In the genomic region with DNA sequence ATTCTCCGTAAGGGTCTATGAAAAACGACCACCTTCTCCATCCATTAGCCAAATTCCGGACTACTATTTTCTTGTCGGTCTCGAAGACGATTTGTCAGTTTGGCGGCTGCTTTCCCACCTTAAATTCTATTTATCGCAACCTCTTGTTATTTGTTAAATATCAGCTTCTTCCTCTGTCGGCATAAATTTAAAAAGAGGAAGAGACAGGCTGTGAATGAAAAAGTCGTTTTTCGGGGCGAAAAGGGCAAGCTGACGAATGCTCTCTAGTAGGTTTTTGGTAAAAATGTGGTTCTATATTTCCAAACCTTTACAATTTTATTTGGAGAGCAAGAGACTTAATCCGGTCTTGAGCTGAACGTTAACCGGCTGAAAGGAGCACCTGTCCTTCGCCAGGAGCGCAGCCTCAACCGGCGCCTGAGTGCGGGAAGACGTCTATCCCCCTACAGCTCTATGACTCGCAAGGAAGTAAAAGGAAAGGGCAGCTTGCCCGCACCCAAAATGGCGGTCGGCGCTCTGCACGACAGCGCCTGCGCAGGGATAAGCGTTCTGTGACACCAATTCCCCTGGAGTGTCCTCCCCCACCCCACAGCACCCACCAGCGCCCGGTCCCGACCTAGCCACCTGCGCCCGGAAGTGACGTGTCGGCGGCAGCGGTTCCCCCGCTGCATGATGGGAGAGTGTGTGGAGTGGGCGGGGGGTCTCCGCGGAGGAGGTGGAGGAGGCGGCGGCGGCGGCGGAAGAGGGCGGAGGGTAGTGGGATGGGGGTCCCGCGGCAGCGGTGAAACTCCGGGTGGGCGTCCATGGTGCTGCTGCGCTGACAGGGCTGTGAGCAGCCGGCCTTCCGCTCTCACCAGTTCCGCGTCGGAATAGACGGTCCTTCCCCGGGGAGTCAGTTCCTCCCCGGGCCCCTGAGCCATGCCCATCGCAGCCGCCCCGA, we compare ENCODE assay signal across 1 cellular context.
TF ChIP-seq lines count a peak whose summit lies in the region.

A gene with protein sequence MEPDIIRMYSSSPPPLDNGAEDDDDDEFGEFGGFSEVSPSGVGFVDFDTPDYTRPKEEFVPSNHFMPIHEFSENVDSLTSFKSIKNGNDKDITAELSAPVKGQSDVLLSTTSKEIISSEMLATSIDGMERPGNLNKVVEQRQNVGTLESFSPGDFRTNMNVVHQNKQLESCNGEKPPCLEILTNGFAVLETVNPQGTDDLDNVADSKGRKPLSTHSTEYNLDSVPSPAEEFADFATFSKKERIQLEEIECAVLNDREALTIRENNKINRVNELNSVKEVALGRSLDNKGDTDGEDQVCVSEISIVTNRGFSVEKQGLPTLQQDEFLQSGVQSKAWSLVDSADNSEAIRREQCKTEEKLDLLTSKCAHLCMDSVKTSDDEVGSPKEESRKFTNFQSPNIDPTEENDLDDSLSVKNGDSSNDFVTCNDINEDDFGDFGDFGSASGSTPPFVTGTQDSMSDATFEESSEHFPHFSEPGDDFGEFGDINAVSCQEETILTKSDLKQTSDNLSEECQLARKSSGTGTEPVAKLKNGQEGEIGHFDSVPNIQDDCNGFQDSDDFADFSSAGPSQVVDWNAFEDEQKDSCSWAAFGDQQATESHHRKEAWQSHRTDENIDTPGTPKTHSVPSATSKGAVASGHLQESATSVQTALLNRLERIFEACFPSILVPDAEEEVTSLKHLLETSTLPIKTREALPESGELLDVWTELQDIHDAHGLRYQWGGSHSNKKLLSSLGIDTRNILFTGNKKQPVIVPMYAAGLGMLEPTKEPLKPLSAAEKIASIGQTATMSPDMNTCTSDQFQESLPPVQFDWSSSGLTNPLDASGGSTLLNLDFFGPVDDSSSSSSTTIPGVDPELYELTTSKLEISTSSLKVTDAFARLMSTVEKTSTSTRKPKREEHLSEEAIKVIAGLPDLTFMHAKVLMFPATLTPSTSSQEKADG (plus strand): TSS at position 662 of the 937 bp plus-strand sequence. CDS start 27,147 bp downstream, outside the sequence.

TF ChIP-seq in K562, 482 proteins besides CTCF, POLR2A, EP300 and RAD21 (continued from another document and continues in another):
- TF ChIP-seq SOX6 (IDR thresholded peaks at IDR 0.05) (peak; percentile 10; the same call in 1 of the 2 replicates), ZNF263 (CRISPR knock-in tag; IDR thresholded peaks at IDR 0.05; ENCODE audit: borderline replicate concordance) (0 out of 2 replicates have a peak, but pooled peaks have one; percentile 35), ZNF12 (CRISPR knock-in tag; IDR thresholded peaks at IDR 0.05) (no peak), JUN (IDR thresholded peaks at IDR 0.05; ENCODE audit: borderline replicate concordance, low read depth, low read length) (peak; percentile 50; the same call in 1 of the 2 replicates), JUN (CRISPR knock-in tag; IDR thresholded peaks at IDR 0.05; ENCODE audit: borderline replicate concordance) (no peak), BCOR (IDR thresholded peaks at IDR 0.05) (no peak), TCF7 (IDR thresholded peaks at IDR 0.05; ENCODE audit: borderline replicate concordance) (no peak), MCM3 (IDR thresholded peaks at IDR 0.05) (no peak), PRMT5 (CRISPR knock-in tag; IDR thresholded peaks at IDR 0.05) (no peak), THAP7 (CRISPR knock-in tag; IDR thresholded peaks at IDR 0.05) (no peak), PURB (CRISPR knock-in tag; IDR thresholded peaks at IDR 0.05; ENCODE audit: low read depth) (no peak), ZNF589 (CRISPR knock-in tag; IDR thresholded peaks at IDR 0.05; ENCODE audit: low read depth) (no peak), CTBP1 (IDR thresholded peaks at IDR 0.05; ENCODE audit: borderline replicate concordance) (no peak; the same call in 1 of the 2 replicates), FOXK2 (conservative IDR thresholded peaks at IDR 0.05 in 1 of 2, IDR thresholded peaks at IDR 0.05 in 1 of 2; ENCODE audit: low read depth in 2 of 2) (peak; percentile 39 to 56; a peak in 1 of 4 replicates), CUX1 (CRISPR knock-in tag; IDR thresholded peaks at IDR 0.05) (no peak), SIX5 (IDR thresholded peaks at IDR 0.05; ENCODE audit: borderline replicate concordance in 1 of 2, insufficient read depth in 1 of 2, low read depth in 1 of 2, low read length in 2 of 2) (peak; percentile 26 to 39; a peak in 1 of 4 replicates), ZNF311 (CRISPR knock-in tag; IDR thresholded peaks at IDR 0.05) (no peak), FOXA3 (CRISPR knock-in tag; conservative IDR thresholded peaks at IDR 0.05 in 1 of 2, IDR thresholded peaks at IDR 0.05 in 1 of 2) (no peak), ZNF717 (CRISPR knock-in tag; IDR thresholded peaks at IDR 0.05) (no peak), ATF3 (IDR thresholded peaks at IDR 0.05) (peak; percentile 15; the same call in 1 of the 2 replicates), ATF3 (CRISPR knock-in tag; conservative IDR thresholded peaks at IDR 0.05) (no peak), ZNF398 (CRISPR knock-in tag; IDR thresholded peaks at IDR 0.05) (no peak)
- TF ChIP-seq, protein P1, sequence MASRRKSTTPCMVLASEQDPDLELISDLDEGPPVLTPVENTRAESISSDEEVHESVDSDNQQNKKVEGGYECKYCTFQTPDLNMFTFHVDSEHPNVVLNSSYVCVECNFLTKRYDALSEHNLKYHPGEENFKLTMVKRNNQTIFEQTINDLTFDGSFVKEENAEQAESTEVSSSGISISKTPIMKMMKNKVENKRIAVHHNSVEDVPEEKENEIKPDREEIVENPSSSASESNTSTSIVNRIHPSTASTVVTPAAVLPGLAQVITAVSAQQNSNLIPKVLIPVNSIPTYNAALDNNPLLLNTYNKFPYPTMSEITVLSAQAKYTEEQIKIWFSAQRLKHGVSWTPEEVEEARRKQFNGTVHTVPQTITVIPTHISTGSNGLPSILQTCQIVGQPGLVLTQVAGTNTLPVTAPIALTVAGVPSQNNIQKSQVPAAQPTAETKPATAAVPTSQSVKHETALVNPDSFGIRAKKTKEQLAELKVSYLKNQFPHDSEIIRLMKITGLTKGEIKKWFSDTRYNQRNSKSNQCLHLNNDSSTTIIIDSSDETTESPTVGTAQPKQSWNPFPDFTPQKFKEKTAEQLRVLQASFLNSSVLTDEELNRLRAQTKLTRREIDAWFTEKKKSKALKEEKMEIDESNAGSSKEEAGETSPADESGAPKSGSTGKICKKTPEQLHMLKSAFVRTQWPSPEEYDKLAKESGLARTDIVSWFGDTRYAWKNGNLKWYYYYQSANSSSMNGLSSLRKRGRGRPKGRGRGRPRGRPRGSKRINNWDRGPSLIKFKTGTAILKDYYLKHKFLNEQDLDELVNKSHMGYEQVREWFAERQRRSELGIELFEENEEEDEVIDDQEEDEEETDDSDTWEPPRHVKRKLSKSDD (conservative IDR thresholded peaks at IDR 0.05; ENCODE audit: low read length) = no peak
- TF ChIP-seq, protein P2, sequence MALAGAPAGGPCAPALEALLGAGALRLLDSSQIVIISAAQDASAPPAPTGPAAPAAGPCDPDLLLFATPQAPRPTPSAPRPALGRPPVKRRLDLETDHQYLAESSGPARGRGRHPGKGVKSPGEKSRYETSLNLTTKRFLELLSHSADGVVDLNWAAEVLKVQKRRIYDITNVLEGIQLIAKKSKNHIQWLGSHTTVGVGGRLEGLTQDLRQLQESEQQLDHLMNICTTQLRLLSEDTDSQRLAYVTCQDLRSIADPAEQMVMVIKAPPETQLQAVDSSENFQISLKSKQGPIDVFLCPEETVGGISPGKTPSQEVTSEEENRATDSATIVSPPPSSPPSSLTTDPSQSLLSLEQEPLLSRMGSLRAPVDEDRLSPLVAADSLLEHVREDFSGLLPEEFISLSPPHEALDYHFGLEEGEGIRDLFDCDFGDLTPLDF (CRISPR knock-in tag; IDR thresholded peaks at IDR 0.05) = no peak
- TF ChIP-seq, protein P3, sequence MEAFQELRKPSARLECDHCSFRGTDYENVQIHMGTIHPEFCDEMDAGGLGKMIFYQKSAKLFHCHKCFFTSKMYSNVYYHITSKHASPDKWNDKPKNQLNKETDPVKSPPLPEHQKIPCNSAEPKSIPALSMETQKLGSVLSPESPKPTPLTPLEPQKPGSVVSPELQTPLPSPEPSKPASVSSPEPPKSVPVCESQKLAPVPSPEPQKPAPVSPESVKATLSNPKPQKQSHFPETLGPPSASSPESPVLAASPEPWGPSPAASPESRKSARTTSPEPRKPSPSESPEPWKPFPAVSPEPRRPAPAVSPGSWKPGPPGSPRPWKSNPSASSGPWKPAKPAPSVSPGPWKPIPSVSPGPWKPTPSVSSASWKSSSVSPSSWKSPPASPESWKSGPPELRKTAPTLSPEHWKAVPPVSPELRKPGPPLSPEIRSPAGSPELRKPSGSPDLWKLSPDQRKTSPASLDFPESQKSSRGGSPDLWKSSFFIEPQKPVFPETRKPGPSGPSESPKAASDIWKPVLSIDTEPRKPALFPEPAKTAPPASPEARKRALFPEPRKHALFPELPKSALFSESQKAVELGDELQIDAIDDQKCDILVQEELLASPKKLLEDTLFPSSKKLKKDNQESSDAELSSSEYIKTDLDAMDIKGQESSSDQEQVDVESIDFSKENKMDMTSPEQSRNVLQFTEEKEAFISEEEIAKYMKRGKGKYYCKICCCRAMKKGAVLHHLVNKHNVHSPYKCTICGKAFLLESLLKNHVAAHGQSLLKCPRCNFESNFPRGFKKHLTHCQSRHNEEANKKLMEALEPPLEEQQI (IDR thresholded peaks at IDR 0.05) = no peak; the same call in 1 of the 2 replicates
- TF ChIP-seq, protein P4, sequence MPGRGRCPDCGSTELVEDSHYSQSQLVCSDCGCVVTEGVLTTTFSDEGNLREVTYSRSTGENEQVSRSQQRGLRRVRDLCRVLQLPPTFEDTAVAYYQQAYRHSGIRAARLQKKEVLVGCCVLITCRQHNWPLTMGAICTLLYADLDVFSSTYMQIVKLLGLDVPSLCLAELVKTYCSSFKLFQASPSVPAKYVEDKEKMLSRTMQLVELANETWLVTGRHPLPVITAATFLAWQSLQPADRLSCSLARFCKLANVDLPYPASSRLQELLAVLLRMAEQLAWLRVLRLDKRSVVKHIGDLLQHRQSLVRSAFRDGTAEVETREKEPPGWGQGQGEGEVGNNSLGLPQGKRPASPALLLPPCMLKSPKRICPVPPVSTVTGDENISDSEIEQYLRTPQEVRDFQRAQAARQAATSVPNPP (IDR thresholded peaks at IDR 0.05; ENCODE audit: borderline replicate concordance, insufficient read depth, insufficient read length) = no peak
- TF ChIP-seq, protein P5, sequence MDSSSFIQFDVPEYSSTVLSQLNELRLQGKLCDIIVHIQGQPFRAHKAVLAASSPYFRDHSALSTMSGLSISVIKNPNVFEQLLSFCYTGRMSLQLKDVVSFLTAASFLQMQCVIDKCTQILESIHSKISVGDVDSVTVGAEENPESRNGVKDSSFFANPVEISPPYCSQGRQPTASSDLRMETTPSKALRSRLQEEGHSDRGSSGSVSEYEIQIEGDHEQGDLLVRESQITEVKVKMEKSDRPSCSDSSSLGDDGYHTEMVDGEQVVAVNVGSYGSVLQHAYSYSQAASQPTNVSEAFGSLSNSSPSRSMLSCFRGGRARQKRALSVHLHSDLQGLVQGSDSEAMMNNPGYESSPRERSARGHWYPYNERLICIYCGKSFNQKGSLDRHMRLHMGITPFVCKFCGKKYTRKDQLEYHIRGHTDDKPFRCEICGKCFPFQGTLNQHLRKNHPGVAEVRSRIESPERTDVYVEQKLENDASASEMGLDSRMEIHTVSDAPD (CRISPR knock-in tag; IDR thresholded peaks at IDR 0.05) = no peak
